Comparison of ENCODE assay signal across 1 cellular context in genomic region chr10:3756360-3756740, GRCh38.
TF ChIP-seq lines count a peak whose summit lies in the region.

No MANE protein-coding gene starts in this region.

TF ChIP-seq in HepG2, 621 proteins besides CTCF, POLR2A, EP300 and RAD21 (continued from another document):
- no peak for TF ChIP-seq BCLAF1 (IDR thresholded peaks at IDR 0.05)
- no peak for TF ChIP-seq POGK (CRISPR knock-in tag; conservative IDR thresholded peaks at IDR 0.05)
- TF ChIP-seq FOXC1 (CRISPR knock-in tag; IDR thresholded peaks at IDR 0.05; ENCODE audit: borderline replicate concordance) = no peak
- no peak for TF ChIP-seq KMT2A (CRISPR knock-in tag; IDR thresholded peaks at IDR 0.05)
- TF ChIP-seq ZNF260 (CRISPR knock-in tag; IDR thresholded peaks at IDR 0.05; ENCODE audit: borderline replicate concordance, low read depth) = no peak
- TF ChIP-seq ZBTB8A (CRISPR knock-in tag; IDR thresholded peaks at IDR 0.05; ENCODE audit: borderline replicate concordance, low read depth) = no peak
- TF ChIP-seq ZNF703 (CRISPR knock-in tag; IDR thresholded peaks at IDR 0.05; ENCODE audit: borderline replicate concordance) = no peak
- TF ChIP-seq ZNF512B (CRISPR knock-in tag; IDR thresholded peaks at IDR 0.05; ENCODE audit: borderline replicate concordance) = no peak
- TF ChIP-seq ZFP36L1 (CRISPR knock-in tag; IDR thresholded peaks at IDR 0.05) = no peak
- TF ChIP-seq ZNF589 (CRISPR knock-in tag; conservative IDR thresholded peaks at IDR 0.05) = no peak
- no peak for TF ChIP-seq ATAD3A (CRISPR knock-in tag; IDR thresholded peaks at IDR 0.05)
- no peak for TF ChIP-seq CBX5 (CRISPR knock-in tag; IDR thresholded peaks at IDR 0.05; ENCODE audit: borderline replicate concordance)
- TF ChIP-seq GMEB2 (CRISPR knock-in tag; IDR thresholded peaks at IDR 0.05; ENCODE audit: low read depth) = no peak
- no peak for TF ChIP-seq PHF5A (CRISPR knock-in tag; IDR thresholded peaks at IDR 0.05; ENCODE audit: low read depth, unreplicated experiment)
- no peak for TF ChIP-seq ATRX (CRISPR knock-in tag; IDR thresholded peaks at IDR 0.05; ENCODE audit: borderline replicate concordance)
- no peak for TF ChIP-seq ZBTB21 (CRISPR knock-in tag; IDR thresholded peaks at IDR 0.05)
